Comparison of ENCODE assay signal across 10 cellular contexts in genomic region chr22:44698531-44699421, GRCh38. TPM values are rescaled to one million over a fixed set of nuclear protein-coding genes. Genes with fewer than 3 reads are reported as not detected.
DNase-seq lines count a peak whose midpoint lies in the region; ATAC-seq and TF ChIP-seq lines count a peak whose summit lies in the region.
"Had no signal": no experiment of that assay in that cellular context is flagged by ENCODE, and none has a peak within 500 bp of the region (broad histone marks: within the 10 kb centered on the region; RNA-seq: fewer than 3 reads in every experiment).

No MANE protein-coding gene starts in this region.

- peak overlapping the region; percentile 78 for H2BK120ac ChIP-seq in trophoblast cell (ENCODE audit: insufficient read depth, low read length, poor library complexity)

- no peak for ATAC-seq in HG02763 (IDR thresholded peaks at IDR 0.05; ENCODE audit: unreplicated experiment)
- ATAC-seq: activated naive CD8-positive, alpha-beta T cell treated with anti-CD3 and anti-CD28 coated beads, Interleukin-2, amount 50 U/mL, for 24 hours had no signal

- H3K4me1 ChIP-seq in BLaER1 = peaks cover 64% of the 10 kb centered on the region
- H3K4me1 ChIP-seq in NT2/D1 (ENCODE audit: insufficient read depth, insufficient read length) = peaks cover 19% of the 10 kb centered on the region
- peaks cover 24 to 30% of the 10 kb centered on the region in 2 experiments for H3K4me1 ChIP-seq in trophoblast cell (ENCODE audit: control insufficient read depth in 1 of 2, insufficient read depth in 2 of 2, low read length in 2 of 2)
- no peaks in the 10 kb centered on the region for H3K4me1 ChIP-seq in MM.1S (ENCODE audit: low read length)

- H3K9me3 ChIP-seq in BLaER1 (no peaks in the 10 kb centered on the region), NT2/D1 (ENCODE audit: insufficient read depth, low read length) (no peaks in the 10 kb centered on the region), trophoblast cell (ENCODE audit: insufficient read depth, low read depth, low read length) (peaks cover 4% of the 10 kb centered on the region), MM.1S (replicated peaks; ENCODE audit: insufficient read depth, low read length) (no peaks in the 10 kb centered on the region)

- H3K9ac ChIP-seq in BLaER1 (peak overlapping the region; percentile 55), NT2/D1 (ENCODE audit: insufficient read length, low read depth) (peak overlapping the region; percentile 46), trophoblast cell (ENCODE audit: low read length) (no peak overlapping the region), MM.1S (ENCODE audit: low read length) (no peak overlapping the region)

- H3K27ac ChIP-seq in BLaER1 (peak overlapping the region; percentile 70), trophoblast cell (ENCODE audit: low read depth, low read length) (peak overlapping the region; percentile 72), MM.1S (ENCODE audit: low read length) (no peak overlapping the region)
- H3K27ac ChIP-seq: VCaP had no signal

- H2AFZ ChIP-seq in trophoblast cell (ENCODE audit: insufficient read depth, low read length, poor library complexity) (no peak overlapping the region), MM.1S (ENCODE audit: low read length) (no peak overlapping the region)

- H3K4me3 ChIP-seq in BLaER1 = no peak overlapping the region
- no peak overlapping the region for H3K4me3 ChIP-seq in NT2/D1 (ENCODE audit: insufficient read length, low read depth)
- H3K4me3 ChIP-seq in fibroblast of villous mesenchyme (ENCODE audit: low read depth, low read length) = peak overlapping the region; percentile 7
- H3K4me3 ChIP-seq in trophoblast cell (ENCODE audit: low read depth, low read length) = no peak overlapping the region
- no peak overlapping the region for H3K4me3 ChIP-seq in MM.1S (ENCODE audit: low read length)

- no peaks in the 10 kb centered on the region for H3K9me2 ChIP-seq in MM.1S (replicated peaks; ENCODE audit: insufficient read depth, low read length)

- H3K79me1 ChIP-seq in trophoblast cell (ENCODE audit: low read length) = peaks cover 34% of the 10 kb centered on the region

- no CpG with 5 or more reads among the region's 23 CpGs for WGBS in trophoblast cell (ENCODE audit: extremely low coverage, insufficient coverage, insufficient read length)

- H3K79me2 ChIP-seq in trophoblast cell (ENCODE audit: control insufficient read depth, insufficient read depth, low read length, poor library complexity) = peaks cover 10% of the 10 kb centered on the region
- H3K79me2 ChIP-seq in MM.1S (ENCODE audit: low read length) = no peaks in the 10 kb centered on the region

- peak overlapping the region; percentile 38 for H3K18ac ChIP-seq in trophoblast cell (ENCODE audit: low read length)

- H4K20me1 ChIP-seq in BLaER1 (peaks cover 16% of the 10 kb centered on the region), MM.1S (ENCODE audit: insufficient read depth, low read length) (no peaks in the 10 kb centered on the region)

- peak overlapping the region; percentile 30 for H4K8ac ChIP-seq in trophoblast cell (ENCODE audit: low read depth, low read length)

- no peaks in the 10 kb centered on the region for H3K36me3 ChIP-seq in BLaER1
- peaks cover 5% of the 10 kb centered on the region for H3K36me3 ChIP-seq in NT2/D1 (ENCODE audit: insufficient read depth, insufficient read length, low read length)
- H3K36me3 ChIP-seq in trophoblast cell (ENCODE audit: control insufficient read depth in 1 of 2, insufficient read depth in 2 of 2, low read length in 2 of 2) = no peaks in the 10 kb centered on the region
- H3K36me3 ChIP-seq in MM.1S (replicated peaks; ENCODE audit: insufficient read depth, low read length) = no peaks in the 10 kb centered on the region

- no peaks in the 10 kb centered on the region for H3K27me3 ChIP-seq in BLaER1
- H3K27me3 ChIP-seq in NT2/D1 (ENCODE audit: insufficient read depth, insufficient read length) = peaks cover 22% of the 10 kb centered on the region
- H3K27me3 ChIP-seq in trophoblast cell (ENCODE audit: insufficient read depth, low read length) = no peaks in the 10 kb centered on the region
- peaks cover 67% of the 10 kb centered on the region for H3K27me3 ChIP-seq in MM.1S (replicated peaks; ENCODE audit: insufficient read depth, low read length)

- no peak overlapping the region for H3K23ac ChIP-seq in trophoblast cell (ENCODE audit: low read length)

- H4K12ac ChIP-seq in trophoblast cell (ENCODE audit: low read depth, low read length) = no peak overlapping the region

- peak overlapping the region; percentile 31 for H2AK5ac ChIP-seq in trophoblast cell (ENCODE audit: low read length)

- TF ChIP-seq CTCF in fibroblast of villous mesenchyme (IDR thresholded peaks at IDR 0.05; ENCODE audit: insufficient read depth, low read depth, low read length) (no peak), MM.1S (IDR thresholded peaks at IDR 0.05; ENCODE audit: low read length) (no peak)

- peak overlapping the region; percentile 55 for H3K14ac ChIP-seq in trophoblast cell (ENCODE audit: low read length)

- H3K4me2 ChIP-seq in BLaER1 = peak overlapping the region; percentile 90
- H3K4me2 ChIP-seq in trophoblast cell (ENCODE audit: low read length) = peak overlapping the region; percentile 14
- H3K4me2 ChIP-seq in MM.1S (ENCODE audit: low read depth, low read length) = no peak overlapping the region

- H3F3A ChIP-seq in MM.1S (ENCODE audit: insufficient read depth, low read length) = no peaks in the 10 kb centered on the region

- peak overlapping the region; percentile 79 for H4K91ac ChIP-seq in trophoblast cell (ENCODE audit: low read depth, low read length)

- DNase-seq in NT2/D1 (ENCODE audit: low read depth, low spot score) (peak; percentile 57), fibroblast of villous mesenchyme (ENCODE audit: low read depth) (peak; percentile 99), trophoblast cell (peak in 1 of 2 donors; percentile 33), MM.1S (no peak), midbrain (lab: John Stamatoyannopoulos, UW) (no peak)
- no peak for DNase-seq in activated naive CD4-positive, alpha-beta T cell treated with anti-CD3 and anti-CD28 coated beads, Interleukin-2, amount 50 U/mL, for 16 hours
- DNase-seq: activated naive CD8-positive, alpha-beta T cell treated with anti-CD3 and anti-CD28 coated beads, Interleukin-2, amount 50 U/mL, for 24 hours had no signal

- H2BK5ac ChIP-seq in trophoblast cell (ENCODE audit: low read depth, low read length, poor library complexity) = peak overlapping the region; percentile 68

- H2BK12ac ChIP-seq in trophoblast cell (ENCODE audit: low read length) = peak overlapping the region; percentile 73

- no peak overlapping the region for H3K4ac ChIP-seq in trophoblast cell (ENCODE audit: low read depth, low read length)

RNA-seq across cellular contexts. Expression of gene PRR5, which starts 3.2 kb away (rescaled TPM):
- 12.9 and 16.4 TPM in 2 replicates for total RNA-seq in fibroblast of villous mesenchyme
- polyA plus RNA-seq in trophoblast cell (2013) = 60.6 and 63.8 TPM in 2 replicates

RNA-seq across cellular contexts. Expression of gene ARHGAP8, which starts 53.6 kb away (rescaled TPM):
- under 0.01 and 0.97 TPM in 2 replicates for total RNA-seq in fibroblast of villous mesenchyme
- polyA plus RNA-seq in trophoblast cell (2013) = 56.7 and 58.2 TPM in 2 replicates

Comparison
In these comparisons a context has a peak if more than half of its experiments do, and no peak if none do; other contexts are left out.
1. H3K9ac ChIP-seq: peak in BLaER1 (single experiment) and NT2/D1 (single experiment); none in trophoblast cell (single experiment) and MM.1S (single experiment).
2. DNase-seq: peak in NT2/D1 (single experiment) and fibroblast of villous mesenchyme (single experiment); none in activated naive CD4-positive, alpha-beta T cell treated with anti-CD3 and anti-CD28 coated beads, Interleukin-2, amount 50 U/mL, for 16 hours (single experiment), MM.1S (single experiment) and midbrain (single experiment).